Comparison of ENCODE assay signal across 8 cellular contexts in genomic region chr20:63553933-63554290, GRCh38. TPM values are rescaled to one million over a fixed set of nuclear protein-coding genes. Genes with fewer than 3 reads are reported as not detected.
DNase-seq lines count a peak whose midpoint lies in the region; ATAC-seq, FAIRE-seq and TF ChIP-seq lines count a peak whose summit lies in the region.

TSS of gene FNDC11 (plus strand) at chr20:63554159. CDS start at chr20:63555664, 1,505 bp downstream.

- H3K4me3 Mint-ChIP-seq in effector memory CD8-positive, alpha-beta T cell = peak within 1 kb of the TSS; percentile 79 to 80
- H3K4me3 Mint-ChIP-seq in naive thymus-derived CD8-positive, alpha-beta T cell = peak within 1 kb of the TSS; percentile 72 to 85 (median 79)

- POLR2A ChIA-PET in naive thymus-derived CD8-positive, alpha-beta T cell (lab: Charles Lee) = interaction anchor here (1.0 to 4.1 kb wide), 4 partner anchors 13 to 33 kb away, joined by 4 to 37 read pairs (median 6); partner anchors contain the start of gene PPDPF

- peaks cover 13 to 22% of the 10 kb centered on the region in 2 donors for H3K27me3 Mint-ChIP-seq in effector memory CD8-positive, alpha-beta T cell
- H3K27me3 Mint-ChIP-seq in naive thymus-derived CD8-positive, alpha-beta T cell = peaks cover 0 to 9% (median 2%) of the 10 kb centered on the region in 5 donors

- peaks cover 9 to 14% of the 10 kb centered on the region in 2 donors for H3K4me1 Mint-ChIP-seq in effector memory CD8-positive, alpha-beta T cell (ENCODE audit: low read depth in 2 of 2)
- H3K4me1 Mint-ChIP-seq in naive thymus-derived CD8-positive, alpha-beta T cell = peaks cover 11 to 31% (median 27%) of the 10 kb centered on the region in 4 donors

- no peaks in the 10 kb centered on the region for H3K9me3 Mint-ChIP-seq in effector memory CD8-positive, alpha-beta T cell
- H3K9me3 Mint-ChIP-seq in naive thymus-derived CD8-positive, alpha-beta T cell = no peaks in the 10 kb centered on the region

- FAIRE-seq in urothelium cell line (lab: Jason Lieb, UNC) = no peak

- peak within 1 kb of the TSS; percentile 92 to 94 for H3K27ac Mint-ChIP-seq in effector memory CD8-positive, alpha-beta T cell
- H3K27ac Mint-ChIP-seq in naive thymus-derived CD8-positive, alpha-beta T cell = peak within 1 kb of the TSS; percentile 25 to 97 (median 90)

- ATAC-seq in HG02981 (IDR thresholded peaks at IDR 0.05; ENCODE audit: unreplicated experiment) (peak; percentile 17), HG03565 (IDR thresholded peaks at IDR 0.05; ENCODE audit: unreplicated experiment) (no peak)
- ATAC-seq in effector memory CD8-positive, alpha-beta T cell (replicated peaks) = peak; percentile 17
- peak; percentile 7 to 22 for ATAC-seq in naive thymus-derived CD8-positive, alpha-beta T cell

- TF ChIP-seq CTCF in GM12865 (IDR thresholded peaks at IDR 0.05; ENCODE audit: insufficient read depth, low read depth, low read length, missing control alignments) = no peak

- peak within 1 kb of the TSS; percentile 65 for H3K4me3 ChIP-seq in GM12865 (ENCODE audit: low read depth, low read length)

- peak; percentile 45 for DNase-seq in GM12865 (ENCODE audit: low read depth)
- peak; percentile 52 for DNase-seq in T-helper 9 cell
- DNase-seq in effector memory CD8-positive, alpha-beta T cell = no peak
- DNase-seq in naive thymus-derived CD8-positive, alpha-beta T cell = peak in 5 of 10 donors; percentile 22 to 73 (median 51)
- no peak for DNase-seq in SW 1271 (lab: John Stamatoyannopoulos, UW)
- no peak for DNase-seq in urothelium cell line (ENCODE audit: low spot score)

- H3K36me3 Mint-ChIP-seq in effector memory CD8-positive, alpha-beta T cell (ENCODE audit: insufficient read depth) = peaks cover 30% of the 10 kb centered on the region
- no peaks in the 10 kb centered on the region for H3K36me3 Mint-ChIP-seq in naive thymus-derived CD8-positive, alpha-beta T cell

RNA-seq across cellular contexts. Expression of gene FNDC11, which starts in this region (rescaled TPM):
- under 1 TPM; 0.13 to 0.36 TPM for total RNA-seq in naive thymus-derived CD8-positive, alpha-beta T cell
- polyA plus RNA-seq in naive thymus-derived CD8-positive, alpha-beta T cell = under 1 TPM in 1 of 3 donors, not detected in 2; 0.25 TPM

Comparison
In these comparisons a context has a peak if more than half of its experiments do, and no peak if none do; other contexts are left out.
1. Peak in ATAC-seq in naive thymus-derived CD8-positive, alpha-beta T cell; RNA of the gene not detected or under 1 TPM.
2. DNase-seq: peak in GM12865 (single experiment) and T-helper 9 cell (single experiment); none in effector memory CD8-positive, alpha-beta T cell (0 of 3), SW 1271 (0 of 2) and urothelium cell line (single experiment).